1 cellular context compared by ENCODE assay signal in the genomic region with DNA sequence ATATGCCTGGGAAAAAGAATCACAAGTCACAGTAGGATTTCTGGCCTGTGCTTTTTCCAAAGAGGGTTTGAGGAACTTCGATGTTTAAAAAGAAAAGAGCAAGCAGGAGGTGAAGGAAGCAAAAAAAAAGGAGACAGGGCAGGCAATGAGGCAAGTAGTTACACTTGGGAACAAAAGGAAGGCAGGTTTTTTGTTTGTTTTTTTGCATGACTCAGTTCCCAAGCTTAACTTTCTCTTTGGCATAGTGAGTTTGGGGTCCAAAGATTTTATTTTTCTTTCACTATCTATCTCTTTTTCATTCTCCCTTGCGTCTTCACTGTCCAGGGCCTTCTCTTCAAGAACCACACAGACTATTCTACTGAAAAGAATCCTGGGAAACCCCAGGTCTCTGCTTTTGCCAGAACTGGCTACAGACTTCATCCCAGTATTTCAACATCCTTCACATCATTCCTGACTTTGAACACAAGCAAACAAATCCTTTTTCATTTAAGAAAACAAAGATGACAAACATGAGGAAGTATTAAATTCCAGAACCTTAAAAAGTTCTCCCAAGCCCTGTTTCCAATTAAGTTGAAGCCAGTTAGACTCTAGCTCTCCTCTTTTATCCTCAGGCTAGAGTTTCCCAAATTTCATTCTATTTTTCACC.
TF ChIP-seq lines count a peak whose summit lies in the region.

No MANE protein-coding gene starts in this region.

TF ChIP-seq in HepG2, 621 proteins besides CTCF, POLR2A, EP300 and RAD21 (continued from another document):
- TF ChIP-seq, protein P1, sequence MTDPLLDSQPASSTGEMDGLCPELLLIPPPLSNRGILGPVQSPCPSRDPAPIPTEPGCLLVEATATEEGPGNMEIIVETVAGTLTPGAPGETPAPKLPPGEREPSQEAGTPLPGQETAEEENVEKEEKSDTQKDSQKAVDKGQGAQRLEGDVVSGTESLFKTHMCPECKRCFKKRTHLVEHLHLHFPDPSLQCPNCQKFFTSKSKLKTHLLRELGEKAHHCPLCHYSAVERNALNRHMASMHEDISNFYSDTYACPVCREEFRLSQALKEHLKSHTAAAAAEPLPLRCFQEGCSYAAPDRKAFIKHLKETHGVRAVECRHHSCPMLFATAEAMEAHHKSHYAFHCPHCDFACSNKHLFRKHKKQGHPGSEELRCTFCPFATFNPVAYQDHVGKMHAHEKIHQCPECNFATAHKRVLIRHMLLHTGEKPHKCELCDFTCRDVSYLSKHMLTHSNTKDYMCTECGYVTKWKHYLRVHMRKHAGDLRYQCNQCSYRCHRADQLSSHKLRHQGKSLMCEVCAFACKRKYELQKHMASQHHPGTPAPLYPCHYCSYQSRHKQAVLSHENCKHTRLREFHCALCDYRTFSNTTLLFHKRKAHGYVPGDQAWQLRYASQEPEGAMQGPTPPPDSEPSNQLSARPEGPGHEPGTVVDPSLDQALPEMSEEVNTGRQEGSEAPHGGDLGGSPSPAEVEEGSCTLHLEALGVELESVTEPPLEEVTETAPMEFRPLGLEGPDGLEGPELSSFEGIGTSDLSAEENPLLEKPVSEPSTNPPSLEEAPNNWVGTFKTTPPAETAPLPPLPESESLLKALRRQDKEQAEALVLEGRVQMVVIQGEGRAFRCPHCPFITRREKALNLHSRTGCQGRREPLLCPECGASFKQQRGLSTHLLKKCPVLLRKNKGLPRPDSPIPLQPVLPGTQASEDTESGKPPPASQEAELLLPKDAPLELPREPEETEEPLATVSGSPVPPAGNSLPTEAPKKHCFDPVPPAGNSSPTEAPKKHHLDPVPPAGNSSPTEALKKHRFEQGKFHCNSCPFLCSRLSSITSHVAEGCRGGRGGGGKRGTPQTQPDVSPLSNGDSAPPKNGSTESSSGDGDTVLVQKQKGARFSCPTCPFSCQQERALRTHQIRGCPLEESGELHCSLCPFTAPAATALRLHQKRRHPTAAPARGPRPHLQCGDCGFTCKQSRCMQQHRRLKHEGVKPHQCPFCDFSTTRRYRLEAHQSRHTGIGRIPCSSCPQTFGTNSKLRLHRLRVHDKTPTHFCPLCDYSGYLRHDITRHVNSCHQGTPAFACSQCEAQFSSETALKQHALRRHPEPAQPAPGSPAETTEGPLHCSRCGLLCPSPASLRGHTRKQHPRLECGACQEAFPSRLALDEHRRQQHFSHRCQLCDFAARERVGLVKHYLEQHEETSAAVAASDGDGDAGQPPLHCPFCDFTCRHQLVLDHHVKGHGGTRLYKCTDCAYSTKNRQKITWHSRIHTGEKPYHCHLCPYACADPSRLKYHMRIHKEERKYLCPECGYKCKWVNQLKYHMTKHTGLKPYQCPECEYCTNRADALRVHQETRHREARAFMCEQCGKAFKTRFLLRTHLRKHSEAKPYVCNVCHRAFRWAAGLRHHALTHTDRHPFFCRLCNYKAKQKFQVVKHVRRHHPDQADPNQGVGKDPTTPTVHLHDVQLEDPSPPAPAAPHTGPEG (CRISPR knock-in tag; IDR thresholded peaks at IDR 0.05) = no peak
- TF ChIP-seq, protein P2, sequence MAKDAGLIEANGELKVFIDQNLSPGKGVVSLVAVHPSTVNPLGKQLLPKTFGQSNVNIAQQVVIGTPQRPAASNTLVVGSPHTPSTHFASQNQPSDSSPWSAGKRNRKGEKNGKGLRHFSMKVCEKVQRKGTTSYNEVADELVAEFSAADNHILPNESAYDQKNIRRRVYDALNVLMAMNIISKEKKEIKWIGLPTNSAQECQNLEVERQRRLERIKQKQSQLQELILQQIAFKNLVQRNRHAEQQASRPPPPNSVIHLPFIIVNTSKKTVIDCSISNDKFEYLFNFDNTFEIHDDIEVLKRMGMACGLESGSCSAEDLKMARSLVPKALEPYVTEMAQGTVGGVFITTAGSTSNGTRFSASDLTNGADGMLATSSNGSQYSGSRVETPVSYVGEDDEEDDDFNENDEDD (CRISPR knock-in tag; IDR thresholded peaks at IDR 0.05; ENCODE audit: borderline replicate concordance) = no peak
- TF ChIP-seq THAP11 (CRISPR knock-in tag; IDR thresholded peaks at IDR 0.05) = no peak
- TF ChIP-seq, protein P3, sequence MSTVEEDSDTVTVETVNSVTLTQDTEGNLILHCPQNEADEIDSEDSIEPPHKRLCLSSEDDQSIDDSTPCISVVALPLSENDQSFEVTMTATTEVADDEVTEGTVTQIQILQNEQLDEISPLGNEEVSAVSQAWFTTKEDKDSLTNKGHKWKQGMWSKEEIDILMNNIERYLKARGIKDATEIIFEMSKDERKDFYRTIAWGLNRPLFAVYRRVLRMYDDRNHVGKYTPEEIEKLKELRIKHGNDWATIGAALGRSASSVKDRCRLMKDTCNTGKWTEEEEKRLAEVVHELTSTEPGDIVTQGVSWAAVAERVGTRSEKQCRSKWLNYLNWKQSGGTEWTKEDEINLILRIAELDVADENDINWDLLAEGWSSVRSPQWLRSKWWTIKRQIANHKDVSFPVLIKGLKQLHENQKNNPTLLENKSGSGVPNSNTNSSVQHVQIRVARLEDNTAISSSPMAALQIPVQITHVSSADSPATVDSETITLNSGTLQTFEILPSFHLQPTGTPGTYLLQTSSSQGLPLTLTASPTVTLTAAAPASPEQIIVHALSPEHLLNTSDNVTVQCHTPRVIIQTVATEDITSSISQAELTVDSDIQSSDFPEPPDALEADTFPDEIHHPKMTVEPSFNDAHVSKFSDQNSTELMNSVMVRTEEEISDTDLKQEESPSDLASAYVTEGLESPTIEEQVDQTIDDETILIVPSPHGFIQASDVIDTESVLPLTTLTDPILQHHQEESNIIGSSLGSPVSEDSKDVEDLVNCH (CRISPR knock-in tag; IDR thresholded peaks at IDR 0.05) = no peak
- TF ChIP-seq ZNF737 (CRISPR knock-in tag; IDR thresholded peaks at IDR 0.05; ENCODE audit: borderline replicate concordance) = no peak
- TF ChIP-seq ZNF746 (CRISPR knock-in tag; IDR thresholded peaks at IDR 0.05) = no peak
- TF ChIP-seq ZFY (CRISPR knock-in tag; IDR thresholded peaks at IDR 0.05) = no peak
- TF ChIP-seq, protein P4, sequence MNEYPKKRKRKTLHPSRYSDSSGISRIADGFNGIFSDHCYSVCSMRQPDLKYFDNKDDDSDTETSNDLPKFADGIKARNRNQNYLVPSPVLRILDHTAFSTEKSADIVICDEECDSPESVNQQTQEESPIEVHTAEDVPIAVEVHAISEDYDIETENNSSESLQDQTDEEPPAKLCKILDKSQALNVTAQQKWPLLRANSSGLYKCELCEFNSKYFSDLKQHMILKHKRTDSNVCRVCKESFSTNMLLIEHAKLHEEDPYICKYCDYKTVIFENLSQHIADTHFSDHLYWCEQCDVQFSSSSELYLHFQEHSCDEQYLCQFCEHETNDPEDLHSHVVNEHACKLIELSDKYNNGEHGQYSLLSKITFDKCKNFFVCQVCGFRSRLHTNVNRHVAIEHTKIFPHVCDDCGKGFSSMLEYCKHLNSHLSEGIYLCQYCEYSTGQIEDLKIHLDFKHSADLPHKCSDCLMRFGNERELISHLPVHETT (CRISPR knock-in tag; conservative IDR thresholded peaks at IDR 0.05) = no peak
- TF ChIP-seq PAF1 (CRISPR knock-in tag; IDR thresholded peaks at IDR 0.05) = no peak
- TF ChIP-seq ZNF564 (CRISPR knock-in tag; IDR thresholded peaks at IDR 0.05) = no peak
- no peak for TF ChIP-seq ZNF615 (CRISPR knock-in tag; IDR thresholded peaks at IDR 0.05; ENCODE audit: borderline replicate concordance)
- no peak for TF ChIP-seq HOXA5 (CRISPR knock-in tag; IDR thresholded peaks at IDR 0.05)
- TF ChIP-seq KDM5A (IDR thresholded peaks at IDR 0.05; ENCODE audit: borderline replicate concordance, low read length) = no peak
- no peak for TF ChIP-seq ZNF205 (CRISPR knock-in tag; IDR thresholded peaks at IDR 0.05)
- TF ChIP-seq RFX1 (IDR thresholded peaks at IDR 0.05) = no peak
- no peak for TF ChIP-seq HOXA7 (CRISPR knock-in tag; IDR thresholded peaks at IDR 0.05)
- no peak for TF ChIP-seq PTBP1 (IDR thresholded peaks at IDR 0.05; ENCODE audit: low read depth, low read length, poor library complexity, severe bottlenecking)
